27 cellular contexts compared by ENCODE assay signal in genomic region chr17:60110586-60110985, GRCh38. TPM values are rescaled to one million over a fixed set of nuclear protein-coding genes. Genes with fewer than 3 reads are reported as not detected.
"Had no signal": no experiment of that assay in that cellular context is flagged by ENCODE, and none has a peak within 500 bp of the region (broad histone marks: within the 10 kb centered on the region; RNA-seq: fewer than 3 reads in every experiment).

No MANE protein-coding gene starts in this region.

- H3K4me3 ChIP-seq: dorsolateral prefrontal cortex, esophagus squamous epithelium, heart right ventricle, lower lobe of right lung, psoas muscle, sigmoid colon, suprapubic skin had no signal

- H3K4me1 Mint-ChIP-seq: nephron progenitor cell had no signal

- H3K27me3 ChIP-seq: dorsolateral prefrontal cortex, sigmoid colon, suprapubic skin had no signal

- H3K9me3 Mint-ChIP-seq: immature natural killer cell; naive thymus-derived CD8-positive, alpha-beta T cell; nephron progenitor cell; stimulated activated naive CD8-positive, alpha-beta T cell treated with anti-CD3 and anti-CD28 coated beads, Interleukin-15, amount 100 ng/mL, for 72 hours had no signal

- DNase-seq: dorsolateral prefrontal cortex; effector CD8-positive, alpha-beta T cell; erythroblast; esophagus squamous epithelium; foreskin melanocyte; glutamatergic neuron; heart right ventricle; hypothalamus; immature natural killer cell; left ventricle myocardium superior; lower lobe of right lung; naive thymus-derived CD8-positive, alpha-beta T cell; nephron progenitor cell; nucleus accumbens; posterior cingulate gyrus; psoas muscle; right cardiac atrium; sigmoid colon; stimulated activated CD4-positive, alpha-beta T cell treated with anti-CD3 and anti-CD28 coated beads, Interleukin-15, amount 100 ng/mL, for 24 hours; stimulated activated CD4-positive, alpha-beta T cell treated with anti-CD3 and anti-CD28 coated beads, Interleukin-2, amount 100 ng/mL, for 48 hours; stimulated activated naive CD4-positive, alpha-beta T cell; stimulated activated naive CD8-positive, alpha-beta T cell treated with anti-CD3 and anti-CD28 coated beads, Interleukin-15, amount 100 ng/mL, for 72 hours; trophoblast cell had no signal

- H3K27ac ChIP-seq: dorsolateral prefrontal cortex, esophagus squamous epithelium, heart right ventricle, lower lobe of right lung, psoas muscle, sigmoid colon, suprapubic skin had no signal

- H3K9me3 ChIP-seq: esophagus squamous epithelium, heart right ventricle, lower lobe of right lung, psoas muscle, sigmoid colon, suprapubic skin had no signal

- ATAC-seq: heart right ventricle; left ventricle myocardium superior; lower lobe of right lung; naive thymus-derived CD8-positive, alpha-beta T cell; psoas muscle; right cardiac atrium; stimulated activated naive CD8-positive, alpha-beta T cell treated with anti-CD3 and anti-CD28 coated beads, Interleukin-15, amount 100 ng/mL, for 72 hours had no signal

- H3K36me3 ChIP-seq: esophagus squamous epithelium, heart right ventricle, lower lobe of right lung, sigmoid colon, suprapubic skin had no signal

- H3K4me3 Mint-ChIP-seq: immature natural killer cell; naive thymus-derived CD8-positive, alpha-beta T cell; nephron progenitor cell; stimulated activated naive CD8-positive, alpha-beta T cell treated with anti-CD3 and anti-CD28 coated beads, Interleukin-15, amount 100 ng/mL, for 72 hours had no signal

- H3K27ac Mint-ChIP-seq: immature natural killer cell; naive thymus-derived CD8-positive, alpha-beta T cell; nephron progenitor cell; stimulated activated naive CD8-positive, alpha-beta T cell treated with anti-CD3 and anti-CD28 coated beads, Interleukin-15, amount 100 ng/mL, for 72 hours had no signal

- H3K4me1 ChIP-seq: esophagus squamous epithelium, heart right ventricle, lower lobe of right lung, psoas muscle, sigmoid colon, suprapubic skin had no signal

- H3K36me3 Mint-ChIP-seq: immature natural killer cell; naive thymus-derived CD8-positive, alpha-beta T cell had no signal

RNA-seq across cellular contexts. Expression of gene CA4, which starts 39.2 kb away (rescaled TPM):
- total RNA-seq: myocyte; naive thymus-derived CD8-positive, alpha-beta T cell; osteocyte had no signal
- polyA plus RNA-seq: immature natural killer cell; keratinocyte; naive thymus-derived CD8-positive, alpha-beta T cell had no signal
